ENCODE assay signal across 14 cellular contexts in genomic region chr10:8137726-8138125, GRCh38.
DNase-seq lines count a peak whose midpoint lies in the region; ATAC-seq lines count a peak whose summit lies in the region.
"Had no signal": no experiment of that assay in that cellular context is flagged by ENCODE, and none has a peak within 500 bp of the region (broad histone marks: within the 10 kb centered on the region; RNA-seq: fewer than 3 reads in every experiment).

No MANE protein-coding gene starts in this region.

- DNase-seq in CD4-positive, CD25-positive, alpha-beta regulatory T cell: peak in 2 of 3 donors; percentile 21 to 70
- no peak for DNase-seq in activated CD4-positive, alpha-beta T cell treated with anti-CD3 and anti-CD28 coated beads, Interleukin-2, amount 10 ng/mL, durations not matched to agents 24 days and 14 days
- peak in 1 of 3 donors; percentile 5 for DNase-seq in effector memory CD4-positive, alpha-beta T cell
- DNase-seq in ACHN (no peak), HuH-7 (ENCODE audit: low spot score) (no peak), NCI-H2029 treated with DMSO at 0.1 percent for 48 hours (lab: John Stamatoyannopoulos, UW) (no peak)
- DNase-seq: C1 segment of cervical spinal cord; NCI-H146; NK-92 treated with Interleukin-12 subunit alpha and Interleukin-12 subunit beta, amount 100 ng/mL, for 24 hours; substantia nigra had no signal

- in situ Hi-C loops in ACHN (cut with HindIII; ENCODE audit: low pct_ligation_motif_present, low pct_unique_long_range_greater_than_20kb, low sequenced_read_pairs): no loop called here

- H3K4me3 ChIP-seq in CD4-positive, CD25-positive, alpha-beta regulatory T cell (ENCODE audit: low read depth, low read length): peak overlapping the region; percentile 88
- peak overlapping the region; percentile 53 for H3K4me3 ChIP-seq in effector memory CD4-positive, alpha-beta T cell (ENCODE audit: insufficient read depth, low read depth, low read length, poor library complexity, severe bottlenecking)
- H3K4me3 ChIP-seq: coronary artery had no signal

- H3K4me1 ChIP-seq in CD4-positive, CD25-positive, alpha-beta regulatory T cell (ENCODE audit: control insufficient read depth, insufficient read depth, low read length, poor library complexity, severe bottlenecking): peaks cover 16% of the 10 kb centered on the region
- H3K4me1 ChIP-seq in effector memory CD4-positive, alpha-beta T cell (ENCODE audit: control insufficient read depth, insufficient read depth, low read length, poor library complexity, severe bottlenecking): peaks cover 10% of the 10 kb centered on the region

- H3K27me3 Mint-ChIP-seq in CD4-positive, CD25-positive, alpha-beta regulatory T cell: no peaks in the 10 kb centered on the region
- H3K27me3 Mint-ChIP-seq in activated CD4-positive, alpha-beta T cell treated with anti-CD3 and anti-CD28 coated beads, Interleukin-2, amount 10 ng/mL, durations not matched to agents 24 days and 14 days: no peaks in the 10 kb centered on the region

- H3K9me3 Mint-ChIP-seq in CD4-positive, CD25-positive, alpha-beta regulatory T cell: no peaks in the 10 kb centered on the region
- H3K9me3 Mint-ChIP-seq in activated CD4-positive, alpha-beta T cell treated with anti-CD3 and anti-CD28 coated beads, Interleukin-2, amount 10 ng/mL, durations not matched to agents 24 days and 14 days: peaks cover 9% of the 10 kb centered on the region

- peak; percentile 26 to 32 for ATAC-seq in CD4-positive, CD25-positive, alpha-beta regulatory T cell (ENCODE audit: low read depth in 2 of 2)
- ATAC-seq in HG03354 (IDR thresholded peaks at IDR 0.05; ENCODE audit: poor library complexity, severe bottlenecking, unreplicated experiment) (peak; percentile 27), GM21528 (IDR thresholded peaks at IDR 0.05; ENCODE audit: low FRiP score, unreplicated experiment) (no peak)

- intact Hi-C loops in activated CD4-positive, alpha-beta T cell treated with anti-CD3 and anti-CD28 coated beads, Interleukin-2, amount 10 ng/mL, durations not matched to agents 24 days and 14 days (cut with micrococcal nuclease): loop anchor here (1.0 to 10.0 kb wide), 6 partner anchors 45 to 887 kb away; no protein-coding TSS in a partner anchor

- peak overlapping the region; percentile 79 to 92 (median 86) for H3K4me3 Mint-ChIP-seq in CD4-positive, CD25-positive, alpha-beta regulatory T cell
- H3K4me3 Mint-ChIP-seq in activated CD4-positive, alpha-beta T cell treated with anti-CD3 and anti-CD28 coated beads, Interleukin-2, amount 10 ng/mL, durations not matched to agents 24 days and 14 days: peak overlapping the region; percentile 82

- H3K27me3 ChIP-seq in CD4-positive, CD25-positive, alpha-beta regulatory T cell (ENCODE audit: control insufficient read depth, insufficient read depth, low read length): no peaks in the 10 kb centered on the region
- H3K27me3 ChIP-seq in effector memory CD4-positive, alpha-beta T cell (replicated peaks; ENCODE audit: control insufficient read depth, insufficient read depth, low read length, poor library complexity, severe bottlenecking): no peaks in the 10 kb centered on the region

- H3K36me3 Mint-ChIP-seq in CD4-positive, CD25-positive, alpha-beta regulatory T cell: no peaks in the 10 kb centered on the region
- no peaks in the 10 kb centered on the region for H3K36me3 Mint-ChIP-seq in activated CD4-positive, alpha-beta T cell treated with anti-CD3 and anti-CD28 coated beads, Interleukin-2, amount 10 ng/mL, durations not matched to agents 24 days and 14 days (ENCODE audit: low read depth)

- H3K36me3 ChIP-seq in CD4-positive, CD25-positive, alpha-beta regulatory T cell (ENCODE audit: control insufficient read depth, insufficient read depth, low read length): no peaks in the 10 kb centered on the region
- no peaks in the 10 kb centered on the region for H3K36me3 ChIP-seq in effector memory CD4-positive, alpha-beta T cell (ENCODE audit: control insufficient read depth, insufficient read depth, low read length)
- H3K36me3 ChIP-seq: neutrophil had no signal

- no peaks in the 10 kb centered on the region for H3K9me3 ChIP-seq in CD4-positive, CD25-positive, alpha-beta regulatory T cell (ENCODE audit: control insufficient read depth in 2 of 2, low read length in 2 of 2)
- H3K9me3 ChIP-seq in effector memory CD4-positive, alpha-beta T cell (ENCODE audit: control insufficient read depth, low read length): no peaks in the 10 kb centered on the region
- H3K9me3 ChIP-seq: neutrophil had no signal

- peak overlapping the region; percentile 78 for H3K27ac ChIP-seq in CD4-positive, CD25-positive, alpha-beta regulatory T cell (ENCODE audit: insufficient read depth, low read length, poor library complexity, severe bottlenecking)
- peak overlapping the region; percentile 82 for H3K27ac ChIP-seq in effector memory CD4-positive, alpha-beta T cell (ENCODE audit: insufficient read depth, low read length, poor library complexity, severe bottlenecking)
- H3K27ac ChIP-seq: coronary artery, neutrophil had no signal

- peak overlapping the region; percentile 92 to 98 (median 97) for H3K27ac Mint-ChIP-seq in CD4-positive, CD25-positive, alpha-beta regulatory T cell
- peak overlapping the region; percentile 89 for H3K27ac Mint-ChIP-seq in activated CD4-positive, alpha-beta T cell treated with anti-CD3 and anti-CD28 coated beads, Interleukin-2, amount 10 ng/mL, durations not matched to agents 24 days and 14 days

- H3K4me1 Mint-ChIP-seq in CD4-positive, CD25-positive, alpha-beta regulatory T cell: peaks cover 14 to 50% (median 30%) of the 10 kb centered on the region in 4 donors
- peaks cover 63% of the 10 kb centered on the region for H3K4me1 Mint-ChIP-seq in activated CD4-positive, alpha-beta T cell treated with anti-CD3 and anti-CD28 coated beads, Interleukin-2, amount 10 ng/mL, durations not matched to agents 24 days and 14 days

Comparison
In these comparisons a context has a peak if more than half of its experiments do, and no peak if none do; other contexts are left out.
1. DNase-seq: peak in CD4-positive, CD25-positive, alpha-beta regulatory T cell (2 of 3); none in activated CD4-positive, alpha-beta T cell treated with anti-CD3 and anti-CD28 coated beads, Interleukin-2, amount 10 ng/mL, durations not matched to agents 24 days and 14 days (single experiment), ACHN (single experiment), HuH-7 (single experiment) and NCI-H2029 treated with DMSO at 0.1 percent for 48 hours (single experiment).